18 cellular contexts compared by ENCODE assay signal in genomic region chr17:76974721-76975120, GRCh38.
"Had no signal": no experiment of that assay in that cellular context is flagged by ENCODE, and none has a peak within 500 bp of the region (broad histone marks: within the 10 kb centered on the region; RNA-seq: fewer than 3 reads in every experiment).

No MANE protein-coding gene starts in this region.

- H3K4me1 ChIP-seq: foreskin keratinocyte had no signal

- H3K9me3 ChIP-seq: esophagus muscularis mucosa, gastroesophageal sphincter, lower lobe of right lung, mucosa of descending colon had no signal

- H3K4me3 ChIP-seq: coronary artery, dorsolateral prefrontal cortex, esophagus muscularis mucosa, gastroesophageal sphincter, heart right ventricle, left lung, lower lobe of right lung, mucosa of descending colon had no signal

- H3K36me3 ChIP-seq: esophagus muscularis mucosa, gastroesophageal sphincter, heart right ventricle, left lung, lower lobe of right lung had no signal

- DNase-seq: dermis blood vessel endothelial cell; dorsolateral prefrontal cortex; effector CD4-positive, alpha-beta T cell; effector memory CD4-positive, alpha-beta T cell; foreskin keratinocyte; heart right ventricle; hippocampal formation; immature natural killer cell; left cardiac atrium; left lung; left ventricle myocardium superior; mesenchymal stem cell; mucosa of descending colon; naive B cell had no signal

- H3K27ac ChIP-seq: coronary artery, dorsolateral prefrontal cortex, esophagus muscularis mucosa, foreskin keratinocyte, gastroesophageal sphincter, heart right ventricle, left lung, lower lobe of right lung had no signal

- ATAC-seq: foreskin keratinocyte, gastroesophageal sphincter, heart right ventricle, left cardiac atrium, left lung, left ventricle myocardium superior, lower lobe of right lung, mucosa of descending colon had no signal
